Comparison of ENCODE assay signal across 9 cellular contexts in the genomic region with DNA sequence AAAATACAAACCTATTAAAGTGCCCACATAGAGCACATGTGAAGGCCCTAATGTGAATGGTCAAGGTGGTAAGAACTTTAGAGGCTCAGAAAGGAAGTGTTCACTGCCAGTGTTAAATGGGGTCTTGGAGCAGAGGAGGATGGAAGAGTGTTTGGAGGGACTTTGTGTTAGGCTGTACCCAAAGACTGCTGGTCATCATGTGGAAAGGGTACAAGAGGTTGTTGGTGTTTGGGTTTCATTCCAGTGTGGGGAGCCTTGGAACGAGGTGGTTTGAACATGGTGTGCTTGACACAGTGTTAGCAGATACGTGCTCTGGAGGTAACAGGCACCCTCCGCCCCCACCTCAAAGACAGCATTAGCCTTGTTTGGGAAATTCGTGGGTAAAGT.
DNase-seq lines count a peak whose midpoint lies in the region; ATAC-seq and TF ChIP-seq lines count a peak whose summit lies in the region.
"Had no signal": no experiment of that assay in that cellular context is flagged by ENCODE, and none has a peak within 500 bp of the region (broad histone marks: within the 10 kb centered on the region; RNA-seq: fewer than 3 reads in every experiment).

No MANE protein-coding gene starts in this region.

- TF ChIP-seq CTCF in cardiac muscle cell (IDR thresholded peaks at IDR 0.05; ENCODE audit: low read depth, low read length) = no peak

- H3K27me3 ChIP-seq in GM23248 (replicated peaks; ENCODE audit: insufficient read depth) (no peaks in the 10 kb centered on the region), cardiac muscle cell (no peaks in the 10 kb centered on the region), rectal smooth muscle tissue (ENCODE audit: control insufficient read depth, insufficient read depth, low read length) (no peaks in the 10 kb centered on the region)
- H3K27me3 ChIP-seq: MG63 had no signal

- no peaks in the 10 kb centered on the region for H3F3A ChIP-seq in GM23248 (ENCODE audit: insufficient read depth)

- H3K4me3 ChIP-seq in GM23248 = peak overlapping the region; percentile 61
- no peak overlapping the region for H3K4me3 ChIP-seq in cardiac muscle cell
- no peak overlapping the region for H3K4me3 ChIP-seq in rectal smooth muscle tissue (ENCODE audit: low read length)

- H3K4me2 ChIP-seq in GM23248 (ENCODE audit: unreplicated experiment) = peak overlapping the region; percentile 79

- 64 to 67% methylated on average over 4 of the region's 4 CpGs for WGBS in GM23248 (ENCODE audit: low coverage in 1 of 2, low lambda C conversion rate in 2 of 2, missing lambda C conversion rate in 2 of 2), 2 experiments

- peaks cover 5% of the 10 kb centered on the region; the same call in 1 of the 2 replicates for H4K20me1 ChIP-seq in GM23248 (ENCODE audit: insufficient read depth)

- peaks cover 30% of the 10 kb centered on the region for H3K4me1 ChIP-seq in GM23248 (ENCODE audit: insufficient read depth)
- H3K4me1 ChIP-seq in cardiac muscle cell (ENCODE audit: low read depth) = peaks cover 62% of the 10 kb centered on the region
- H3K4me1 ChIP-seq in rectal smooth muscle tissue (ENCODE audit: control insufficient read depth, insufficient read depth, low read length) = peaks cover 17% of the 10 kb centered on the region

- in situ Hi-C loops in GM23248 (cut with MboI) = no loop called here

- ATAC-seq in GM21723 (IDR thresholded peaks at IDR 0.05; ENCODE audit: unreplicated experiment) = no peak

- H3K9me3 ChIP-seq in GM23248 (ENCODE audit: low read depth) (no peaks in the 10 kb centered on the region), cardiac muscle cell (ENCODE audit: low read depth) (no peaks in the 10 kb centered on the region)
- H3K9me3 ChIP-seq: MG63 had no signal

- H3K27ac ChIP-seq in GM23248 (no peak overlapping the region), cardiac muscle cell (peak overlapping the region; percentile 31), rectal smooth muscle tissue (ENCODE audit: low read depth, low read length) (peak overlapping the region; percentile 32)

- no peaks in the 10 kb centered on the region for H3K9me2 ChIP-seq in GM23248 (ENCODE audit: insufficient read depth)

- DNase-seq in GM23248 = no peak
- DNase-seq in SW480 (ENCODE audit: low spot score) = peak; percentile 1
- DNase-seq in cardiac muscle cell (ENCODE audit: low read depth in 1 of 2, low spot score in 1 of 2) = no peak
- no peak for DNase-seq in AG08396 (ENCODE audit: low spot score)
- DNase-seq in NCI-H146 (lab: John Stamatoyannopoulos, UW) = no peak
- DNase-seq in NAMALWA (ENCODE audit: low spot score) = no peak

- H2AFZ ChIP-seq in GM23248 = peak overlapping the region; percentile 48; the same call in 1 of the 2 replicates

- H3K79me2 ChIP-seq in GM23248 (ENCODE audit: insufficient read depth) = peaks cover 86% of the 10 kb centered on the region

- H3K36me3 ChIP-seq in GM23248 (ENCODE audit: low read depth) (no peaks in the 10 kb centered on the region), cardiac muscle cell (no peaks in the 10 kb centered on the region), rectal smooth muscle tissue (ENCODE audit: control insufficient read depth, insufficient read depth, low read length) (no peaks in the 10 kb centered on the region)
- H3K36me3 ChIP-seq: MG63 had no signal

- H3K9ac ChIP-seq in GM23248 = peak overlapping the region; percentile 47
- no peak overlapping the region for H3K9ac ChIP-seq in rectal smooth muscle tissue (ENCODE audit: low read length)
